9 cellular contexts compared by ENCODE assay signal in the genomic region with DNA sequence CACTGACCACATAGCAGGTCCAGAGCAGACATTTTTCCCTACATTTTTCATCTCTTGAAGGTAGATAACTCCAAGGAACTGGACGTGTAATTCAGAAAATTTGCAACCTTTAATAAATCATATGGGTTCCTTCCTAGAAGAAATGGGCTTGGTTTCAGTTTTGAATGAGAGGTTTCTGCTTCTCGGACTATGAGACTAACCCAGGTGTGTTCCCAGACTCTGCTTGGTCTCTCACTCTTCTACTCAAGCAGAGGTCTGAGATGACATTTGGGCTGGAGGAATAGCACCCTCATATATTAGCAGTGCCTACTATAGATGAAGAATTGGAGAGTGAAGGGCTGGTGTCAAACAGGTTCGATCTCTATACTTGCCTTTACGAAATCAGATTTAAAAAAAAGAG.
"Had no signal": no experiment of that assay in that cellular context is flagged by ENCODE, and none has a peak within 500 bp of the region (broad histone marks: within the 10 kb centered on the region; RNA-seq: fewer than 3 reads in every experiment).

No MANE protein-coding gene starts in this region.

- H3K9me3 ChIP-seq: HAP-1 had no signal

- DNase-seq: GM23248, GOT3, H7, H9, HCEC 1CT, HFFc6 had no signal

- H3K4me1 ChIP-seq: HAP-1 had no signal

- H3K4me3 ChIP-seq: GM23248, GM23338, HAP-1 had no signal

- H3K4me2 ChIP-seq: GM23338 had no signal

- H3K27ac ChIP-seq: GM23248 had no signal

- H2AFZ ChIP-seq: GM23248, GM23338 had no signal

- H3K9ac ChIP-seq: GM23248 had no signal

- ATAC-seq: GM23338, HCT116 had no signal

- H3K36me3 ChIP-seq: HAP-1 had no signal
